20 cellular contexts compared by ENCODE assay signal in the genomic region with DNA sequence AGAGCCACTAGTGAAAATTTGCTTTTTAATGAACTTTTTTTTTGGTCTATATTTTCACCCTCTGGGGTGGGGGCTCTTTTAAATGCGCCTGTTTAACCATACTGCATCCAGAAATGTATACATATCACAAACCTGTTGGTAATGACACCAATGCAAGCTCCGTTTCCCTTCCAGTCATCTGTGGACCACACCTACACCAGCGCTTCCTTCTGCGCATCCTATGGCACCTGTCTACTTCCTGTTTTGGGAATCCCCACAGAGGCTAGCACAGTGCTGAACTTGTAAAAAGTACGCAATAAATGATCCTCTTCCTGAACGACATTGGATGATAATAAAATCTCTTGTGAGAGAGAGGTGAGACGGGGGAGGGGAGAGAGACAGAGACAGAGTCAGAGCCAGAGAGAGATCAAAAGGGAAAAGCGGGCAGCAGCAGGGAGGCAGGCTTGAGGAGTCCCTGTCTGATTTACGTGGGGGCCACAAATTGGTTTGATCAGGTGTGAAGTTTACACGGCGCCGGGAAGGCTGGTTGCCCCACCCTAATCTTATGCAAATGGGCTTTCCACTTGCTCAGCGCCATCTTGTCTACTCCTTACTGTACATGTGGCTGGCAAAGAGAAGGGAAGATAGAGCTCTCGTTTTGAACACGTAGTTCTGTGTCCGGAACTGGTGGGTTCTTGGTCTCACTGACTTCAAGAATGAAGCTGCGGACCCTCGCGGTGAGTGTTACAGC. TPM values are rescaled to one million over a fixed set of nuclear protein-coding genes. Genes with fewer than 3 reads are reported as not detected.
DNase-seq lines count a peak whose midpoint lies in the region; ATAC-seq and TF ChIP-seq lines count a peak whose summit lies in the region.
"Had no signal": no experiment of that assay in that cellular context is flagged by ENCODE, and none has a peak within 500 bp of the region (broad histone marks: within the 10 kb centered on the region; RNA-seq: fewer than 3 reads in every experiment).

No MANE protein-coding gene starts in this region.

- H3K9me3 ChIP-seq in Panc1 (ENCODE audit: control insufficient read depth, insufficient read depth, low read depth, low read length), result no peaks in the 10 kb centered on the region
- no peaks in the 10 kb centered on the region for H3K9me3 ChIP-seq in body of pancreas
- H3K9me3 ChIP-seq in ascending aorta, result no peaks in the 10 kb centered on the region
- H3K9me3 ChIP-seq: prostate gland, tibial nerve had no signal

- no peaks in the 10 kb centered on the region for H3K36me3 ChIP-seq in Panc1 (ENCODE audit: control insufficient read depth, insufficient read depth, low read length)
- H3K36me3 ChIP-seq in body of pancreas (replicated peaks in 1 of 2; ENCODE audit: insufficient read depth in 1 of 2, low read depth in 2 of 2), result no peaks in the 10 kb centered on the region
- no peaks in the 10 kb centered on the region for H3K36me3 ChIP-seq in ascending aorta
- H3K36me3 ChIP-seq: prostate gland, tibial nerve had no signal

- no TSS peak for BruUV-seq in Panc1 (replicated peaks; lab: Mats Ljungman, UMichigan)

- H3K27me3 ChIP-seq in Panc1 (ENCODE audit: control insufficient read depth, insufficient read depth, low read length) (no peaks in the 10 kb centered on the region), body of pancreas (no peaks in the 10 kb centered on the region), ascending aorta (no peaks in the 10 kb centered on the region)
- H3K27me3 ChIP-seq: tibial nerve had no signal

- TF ChIP-seq CTCF in Panc1 (IDR thresholded peaks at IDR 0.05) (peak; percentile 9; the same call in 1 of the 2 replicates), body of pancreas (IDR thresholded peaks at IDR 0.05) (no peak), ascending aorta (IDR thresholded peaks at IDR 0.05) (no peak)

- TF ChIP-seq POLR2A in body of pancreas (IDR thresholded peaks at IDR 0.05), result no peak

- no peaks in the 10 kb centered on the region for H3K36me3 Mint-ChIP-seq in activated naive CD4-positive, alpha-beta T cell treated with anti-CD3 and anti-CD28 coated beads, Interleukin-2, amount 50 U/mL, for 24 hours
- no peaks in the 10 kb centered on the region for H3K36me3 Mint-ChIP-seq in activated naive CD4-positive, alpha-beta T cell treated with anti-CD3 and anti-CD28 coated beads, Interleukin-2, amount 10 ng/mL, durations not matched to agents 7 days and 5 days
- peaks cover 3 to 14% of the 10 kb centered on the region in 2 donors for H3K36me3 Mint-ChIP-seq in stimulated activated naive B cell treated with anti-CD40 and anti-IgM and Interleukin-4, amounts not matched to agents 10 μg/mL and 1 μg/mL and 100 μg/mL, for 72 hours
- H3K36me3 Mint-ChIP-seq: activated naive CD8-positive, alpha-beta T cell; CD4-positive, alpha-beta memory T cell; WTC11 had no signal

- no peaks in the 10 kb centered on the region for H3K27me3 Mint-ChIP-seq in activated naive CD4-positive, alpha-beta T cell treated with anti-CD3 and anti-CD28 coated beads, Interleukin-2, amount 50 U/mL, for 24 hours
- H3K27me3 Mint-ChIP-seq in activated naive CD4-positive, alpha-beta T cell treated with anti-CD3 and anti-CD28 coated beads, Interleukin-2, amount 10 ng/mL, durations not matched to agents 7 days and 5 days, result peaks cover 3% of the 10 kb centered on the region
- no peaks in the 10 kb centered on the region for H3K27me3 Mint-ChIP-seq in stimulated activated naive B cell treated with anti-CD40 and anti-IgM and Interleukin-4, amounts not matched to agents 10 μg/mL and 1 μg/mL and 100 μg/mL, for 72 hours
- H3K27me3 Mint-ChIP-seq: activated naive CD8-positive, alpha-beta T cell had no signal

- WGBS in body of pancreas, 2 donors, result 73 to 76% methylated on average over 19 of the region's 19 CpGs

- H3K4me3 ChIP-seq in Panc1 (ENCODE audit: low read depth in 2 of 2, low read length in 2 of 2) (no peak overlapping the region), body of pancreas (no peak overlapping the region), ascending aorta (no peak overlapping the region)
- H3K4me3 ChIP-seq: prostate gland, tibial nerve had no signal

- in situ Hi-C loops in Panc1 (cut with HindIII; ENCODE audit: low pct_unique_long_range_greater_than_20kb, low sequenced_read_pairs), result no loop called here

- H3K4me1 Mint-ChIP-seq in activated naive CD4-positive, alpha-beta T cell treated with anti-CD3 and anti-CD28 coated beads, Interleukin-2, amount 50 U/mL, for 24 hours, result peaks cover 15% of the 10 kb centered on the region
- H3K4me1 Mint-ChIP-seq in activated naive CD4-positive, alpha-beta T cell treated with anti-CD3 and anti-CD28 coated beads, Interleukin-2, amount 10 ng/mL, durations not matched to agents 7 days and 5 days, result peaks cover 39% of the 10 kb centered on the region
- H3K4me1 Mint-ChIP-seq in stimulated activated naive B cell treated with anti-CD40 and anti-IgM and Interleukin-4, amounts not matched to agents 10 μg/mL and 1 μg/mL and 100 μg/mL, for 72 hours, result peaks cover 26 to 40% of the 10 kb centered on the region in 2 donors

- no peaks in the 10 kb centered on the region for H3K9me3 Mint-ChIP-seq in activated naive CD4-positive, alpha-beta T cell treated with anti-CD3 and anti-CD28 coated beads, Interleukin-2, amount 50 U/mL, for 24 hours
- H3K9me3 Mint-ChIP-seq in activated naive CD4-positive, alpha-beta T cell treated with anti-CD3 and anti-CD28 coated beads, Interleukin-2, amount 10 ng/mL, durations not matched to agents 7 days and 5 days, result no peaks in the 10 kb centered on the region
- peaks cover 5 to 7% of the 10 kb centered on the region in 2 donors for H3K9me3 Mint-ChIP-seq in stimulated activated naive B cell treated with anti-CD40 and anti-IgM and Interleukin-4, amounts not matched to agents 10 μg/mL and 1 μg/mL and 100 μg/mL, for 72 hours
- H3K9me3 Mint-ChIP-seq: CD4-positive, alpha-beta memory T cell; HFFc6; immature natural killer cell; WTC11 had no signal

- H3K4me3 Mint-ChIP-seq in activated naive CD4-positive, alpha-beta T cell treated with anti-CD3 and anti-CD28 coated beads, Interleukin-2, amount 50 U/mL, for 24 hours, result no peak overlapping the region
- H3K4me3 Mint-ChIP-seq in activated naive CD4-positive, alpha-beta T cell treated with anti-CD3 and anti-CD28 coated beads, Interleukin-2, amount 10 ng/mL, durations not matched to agents 7 days and 5 days, result no peak overlapping the region
- H3K4me3 Mint-ChIP-seq in stimulated activated naive B cell treated with anti-CD40 and anti-IgM and Interleukin-4, amounts not matched to agents 10 μg/mL and 1 μg/mL and 100 μg/mL, for 72 hours, result no peak overlapping the region
- H3K4me3 Mint-ChIP-seq: activated naive CD8-positive, alpha-beta T cell; CD4-positive, alpha-beta memory T cell; HFFc6; WTC11 had no signal

- DNase-seq in activated naive CD4-positive, alpha-beta T cell treated with anti-CD3 and anti-CD28 coated beads, Interleukin-2, amount 10 ng/mL, durations not matched to agents 7 days and 5 days, result no peak
- DNase-seq in Panc1 (ENCODE audit: low read depth, low spot score), result no peak
- DNase-seq in left colon, result no peak
- DNase-seq in stimulated activated naive B cell treated with anti-CD40 and anti-IgM and Interleukin-4, amounts not matched to agents 10 μg/mL and 1 μg/mL and 100 μg/mL, for 72 hours, result no peak
- no peak for DNase-seq in body of pancreas
- no peak for DNase-seq in ascending aorta (ENCODE audit: low spot score in 2 of 2)
- DNase-seq in dermis blood vessel endothelial cell, result no peak
- DNase-seq: effector CD8-positive, alpha-beta T cell; NCI-H69 had no signal

- CTCF ChIA-PET in activated naive CD4-positive, alpha-beta T cell treated with anti-CD3 and anti-CD28 coated beads, Interleukin-2, amount 10 ng/mL, durations not matched to agents 7 days and 5 days (lab: Charles Lee), result interaction anchor here (0.6 to 3.4 kb wide), 13 partner anchors 9 to 300 kb away, joined by 3 to 24 read pairs (median 3); partner anchors contain the start of gene SCN3A
- CTCF ChIA-PET in Panc1 (lab: Charles Lee), result interaction anchor here (1.2 kb wide), 1 partner anchor 25 kb away, joined by 3 read pairs; no protein-coding TSS in a partner anchor

- ATAC-seq in Panc1, result no peak
- ATAC-seq in left colon, result peak; percentile 67
- peak; percentile 37 to 61 for ATAC-seq in stimulated activated naive B cell treated with anti-CD40 and anti-IgM and Interleukin-4, amounts not matched to agents 10 μg/mL and 1 μg/mL and 100 μg/mL, for 72 hours (replicated peaks)
- ATAC-seq in body of pancreas, result no peak

- H3K27ac ChIP-seq in Panc1 (ENCODE audit: low read length) (no peak overlapping the region), body of pancreas (no peak overlapping the region), ascending aorta (no peak overlapping the region)
- H3K27ac ChIP-seq: prostate gland, tibial nerve had no signal

- intact Hi-C loops in Panc1 (cut with micrococcal nuclease; ENCODE audit: unreplicated experiment), result loop anchor here (5.0 kb wide), 3 partner anchors 209 to 409 kb away; partner anchors contain the start of gene SCN3A
- intact Hi-C loops in left colon (cut with DNase I, micrococcal nuclease), result no loop called here
- intact Hi-C loops in body of pancreas (cut with DNase I), result loop anchor here (10.0 kb wide), 1 partner anchor 301 kb away; no protein-coding TSS in a partner anchor
- intact Hi-C loops in ascending aorta (cut with DNase I), result loop anchor here (5.0 to 10.0 kb wide), 6 partner anchors 209 to 1131 kb away; partner anchors contain the start of genes SCN1A, SCN3A and TTC21B

- H3K4me1 ChIP-seq in Panc1 (ENCODE audit: control insufficient read depth, insufficient read depth, low read length) (no peaks in the 10 kb centered on the region), body of pancreas (peaks cover 5% of the 10 kb centered on the region), ascending aorta (peaks cover 0 to 13% of the 10 kb centered on the region in 2 donors)
- H3K4me1 ChIP-seq: prostate gland had no signal

- POLR2A ChIA-PET in Panc1 (lab: Charles Lee), result no interaction called here

- peak overlapping the region; percentile 43 for H3K27ac Mint-ChIP-seq in activated naive CD4-positive, alpha-beta T cell treated with anti-CD3 and anti-CD28 coated beads, Interleukin-2, amount 50 U/mL, for 24 hours
- H3K27ac Mint-ChIP-seq in activated naive CD4-positive, alpha-beta T cell treated with anti-CD3 and anti-CD28 coated beads, Interleukin-2, amount 10 ng/mL, durations not matched to agents 7 days and 5 days, result no peak overlapping the region
- H3K27ac Mint-ChIP-seq in stimulated activated naive B cell treated with anti-CD40 and anti-IgM and Interleukin-4, amounts not matched to agents 10 μg/mL and 1 μg/mL and 100 μg/mL, for 72 hours, result no peak overlapping the region
- H3K27ac Mint-ChIP-seq: activated naive CD8-positive, alpha-beta T cell; WTC11 had no signal

RNA-seq across cellular contexts. Expression of gene SLC38A11, which starts 38.1 kb away (rescaled TPM):
- total RNA-seq in Panc1 (2021; ENCODE audit: unreplicated experiment) (0.46 TPM), left colon (1 to 10 TPM; 3.7 to 5.7 TPM), body of pancreas (1 to 10 TPM; 1.6 to 2.9 TPM), ascending aorta (not detected), dermis blood vessel endothelial cell (not detected in 2 replicates)
- polyA plus RNA-seq in Panc1 (2012; ENCODE audit: insufficient read length), result not detected
- total RNA-seq: CD4-positive, alpha-beta memory T cell; Daoy; glomerular endothelial cell; SK-MEL-5; WTC11 had no signal
- polyA plus RNA-seq: CD4-positive, alpha-beta memory T cell; immature natural killer cell had no signal

Comparison
In these comparisons a context has a peak if more than half of its experiments do, and no peak if none do; other contexts are left out.
1. ATAC-seq: peak in left colon (single experiment) and stimulated activated naive B cell treated with anti-CD40 and anti-IgM and Interleukin-4, amounts not matched to agents 10 μg/mL and 1 μg/mL and 100 μg/mL, for 72 hours (2 of 2); none in Panc1 (single experiment) and body of pancreas (single experiment).
2. intact Hi-C loops: an anchor here in Panc1 (5.0 kb wide), body of pancreas (10.0 kb wide) and ascending aorta (5.0 to 10.0 kb wide); none called in left colon.